ENCODE assay signal across 1 cellular context in the genomic region with DNA sequence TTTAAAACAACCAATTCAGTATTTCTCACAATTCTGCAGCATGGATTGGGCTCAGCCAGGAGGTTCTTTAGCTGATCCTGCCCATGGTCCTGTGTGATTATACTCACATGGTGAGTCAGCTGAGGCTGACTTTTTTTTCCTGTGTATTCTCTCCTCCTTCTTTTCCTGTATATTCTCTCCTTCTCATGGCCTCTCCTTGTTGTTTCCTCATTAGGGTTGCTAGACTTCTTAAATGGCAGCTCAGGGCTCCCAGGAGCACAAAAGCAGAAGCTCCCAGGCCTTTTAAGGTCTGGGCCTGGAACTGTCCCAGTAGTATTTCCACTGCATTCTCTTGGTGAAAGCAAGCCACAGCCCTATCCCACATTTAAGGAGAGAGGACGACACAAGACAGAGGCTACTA.
TF ChIP-seq lines count a peak whose summit lies in the region.

No MANE protein-coding gene starts in this region.

TF ChIP-seq in WTC11, 78 proteins besides CTCF, POLR2A, EP300 and RAD21 (continued from another document):
- TF ChIP-seq, protein P1, sequence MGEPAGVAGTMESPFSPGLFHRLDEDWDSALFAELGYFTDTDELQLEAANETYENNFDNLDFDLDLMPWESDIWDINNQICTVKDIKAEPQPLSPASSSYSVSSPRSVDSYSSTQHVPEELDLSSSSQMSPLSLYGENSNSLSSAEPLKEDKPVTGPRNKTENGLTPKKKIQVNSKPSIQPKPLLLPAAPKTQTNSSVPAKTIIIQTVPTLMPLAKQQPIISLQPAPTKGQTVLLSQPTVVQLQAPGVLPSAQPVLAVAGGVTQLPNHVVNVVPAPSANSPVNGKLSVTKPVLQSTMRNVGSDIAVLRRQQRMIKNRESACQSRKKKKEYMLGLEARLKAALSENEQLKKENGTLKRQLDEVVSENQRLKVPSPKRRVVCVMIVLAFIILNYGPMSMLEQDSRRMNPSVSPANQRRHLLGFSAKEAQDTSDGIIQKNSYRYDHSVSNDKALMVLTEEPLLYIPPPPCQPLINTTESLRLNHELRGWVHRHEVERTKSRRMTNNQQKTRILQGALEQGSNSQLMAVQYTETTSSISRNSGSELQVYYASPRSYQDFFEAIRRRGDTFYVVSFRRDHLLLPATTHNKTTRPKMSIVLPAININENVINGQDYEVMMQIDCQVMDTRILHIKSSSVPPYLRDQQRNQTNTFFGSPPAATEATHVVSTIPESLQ (CRISPR knock-in tag; IDR thresholded peaks at IDR 0.05), result no peak
